Comparison of ENCODE assay signal across 1 cellular context in genomic region chr19:57152921-57153320, GRCh38.
TF ChIP-seq lines count a peak whose summit lies in the region.

No MANE protein-coding gene starts in this region.

TF ChIP-seq in A549, 52 proteins besides CTCF, POLR2A, EP300 and RAD21 (continued from another document):
- no peak for TF ChIP-seq HMGXB4 (CRISPR knock-in tag; IDR thresholded peaks at IDR 0.05; ENCODE audit: borderline replicate concordance)
- TF ChIP-seq FOXS1 (CRISPR knock-in tag; IDR thresholded peaks at IDR 0.05), result no peak
- no peak for TF ChIP-seq HOXA7 (CRISPR knock-in tag; IDR thresholded peaks at IDR 0.05)
- no peak for TF ChIP-seq JUNB (IDR thresholded peaks at IDR 0.05)
- no peak for TF ChIP-seq GATA3 (IDR thresholded peaks at IDR 0.05; ENCODE audit: borderline replicate concordance)
- TF ChIP-seq SREBF2 (IDR thresholded peaks at IDR 0.05), result no peak
- no peak for TF ChIP-seq FOSL2 (IDR thresholded peaks at IDR 0.05)
- no peak for TF ChIP-seq FOSL2 (CRISPR knock-in tag; IDR thresholded peaks at IDR 0.05)
- TF ChIP-seq ATOH8 (CRISPR knock-in tag; IDR thresholded peaks at IDR 0.05; ENCODE audit: low read depth), result no peak
- no peak for TF ChIP-seq ZFP36 (IDR thresholded peaks at IDR 0.05; ENCODE audit: borderline replicate concordance, partially characterized antibody)
- no peak for TF ChIP-seq ZSCAN20 (CRISPR knock-in tag; IDR thresholded peaks at IDR 0.05)
- no peak for TF ChIP-seq FOSB (CRISPR knock-in tag; IDR thresholded peaks at IDR 0.05)
- TF ChIP-seq CHD2 (IDR thresholded peaks at IDR 0.05; ENCODE audit: low read length, partially characterized antibody), result no peak
TF ChIP-seq in A549: peak in this region for 0.
